In genomic region chr11:85844439-85845051, GRCh38 we compare ENCODE assay signal across 11 cellular contexts. TPM values are rescaled to one million over a fixed set of nuclear protein-coding genes. Genes with fewer than 3 reads are reported as not detected.
A peak's percentile ranks its signal among the peaks of the same experiment; 100 is the strongest.
DNase-seq lines count a peak whose midpoint lies in the region; ATAC-seq and TF ChIP-seq lines count a peak whose summit lies in the region.
"Had no signal": no experiment of that assay in that cellular context is flagged by ENCODE, and none has a peak within 500 bp of the region (broad histone marks: within the 10 kb centered on the region; RNA-seq: fewer than 3 reads in every experiment).

No MANE protein-coding gene starts in this region.

- no peaks in the 10 kb centered on the region for H3K9me3 Mint-ChIP-seq in endothelial cell (ENCODE audit: unreplicated experiment)

- H3K27me3 ChIP-seq in brain microvascular endothelial cell (replicated peaks) = no peaks in the 10 kb centered on the region
- no peaks in the 10 kb centered on the region for H3K27me3 ChIP-seq in osteoblast (ENCODE audit: insufficient read depth, low read length)
- no peaks in the 10 kb centered on the region for H3K27me3 ChIP-seq in esophagus squamous epithelium
- H3K27me3 ChIP-seq in ovary = no peaks in the 10 kb centered on the region
- H3K27me3 ChIP-seq: adrenal gland had no signal

- peak; percentile 21 for DNase-seq in HuH-7 (ENCODE audit: low spot score)
- DNase-seq in brain microvascular endothelial cell = peak; percentile 15
- DNase-seq in osteoblast (ENCODE audit: insufficient read length, low spot score, missing footprints) = peak; percentile 78
- DNase-seq in endothelial cell (ENCODE audit: low spot score) = no peak
- DNase-seq in esophagus squamous epithelium (lab: John Stamatoyannopoulos, UW) = no peak
- DNase-seq in ovary = no peak
- DNase-seq: NCI-H510A treated with DMSO at 0.1 percent for 48 hours had no signal

- no peak overlapping the region for H3K27ac Mint-ChIP-seq in endothelial cell (ENCODE audit: unreplicated experiment)
- H3K27ac Mint-ChIP-seq: nephron had no signal

- no peak for TF ChIP-seq EP300 in ovary (IDR thresholded peaks at IDR 0.05)

- no peak overlapping the region for H3K4me3 Mint-ChIP-seq in endothelial cell (ENCODE audit: unreplicated experiment)
- H3K4me3 Mint-ChIP-seq: nephron had no signal

- H3K27ac ChIP-seq in brain microvascular endothelial cell (no peak overlapping the region), osteoblast (ENCODE audit: low read depth, low read length) (no peak overlapping the region), esophagus squamous epithelium (no peak overlapping the region), ovary (no peak overlapping the region)
- H3K27ac ChIP-seq: adrenal gland had no signal

- H3K4me1 ChIP-seq in osteoblast (ENCODE audit: insufficient read depth, low read length) = peaks cover 17% of the 10 kb centered on the region
- peaks cover 0 to 7% (median 3%) of the 10 kb centered on the region in 3 donors for H3K4me1 ChIP-seq in esophagus squamous epithelium
- no peaks in the 10 kb centered on the region for H3K4me1 ChIP-seq in ovary (ENCODE audit: insufficient read depth)

- in situ Hi-C loops in brain microvascular endothelial cell (cut with HindIII; ENCODE audit: low pct_ligation_motif_present, low sequenced_read_pairs) = no loop called here

- no peak for TF ChIP-seq POLR2A in esophagus squamous epithelium (IDR thresholded peaks at IDR 0.05)
- TF ChIP-seq POLR2A in ovary (IDR thresholded peaks at IDR 0.05) = no peak

- H3K27me3 Mint-ChIP-seq in endothelial cell (ENCODE audit: unreplicated experiment) = peaks cover 2% of the 10 kb centered on the region

- H3K36me3 Mint-ChIP-seq in endothelial cell (ENCODE audit: low read depth, unreplicated experiment) = no peaks in the 10 kb centered on the region

- H3K9me3 ChIP-seq in osteoblast (ENCODE audit: low read depth, low read length) (no peaks in the 10 kb centered on the region), esophagus squamous epithelium (no peaks in the 10 kb centered on the region), ovary (no peaks in the 10 kb centered on the region)
- H3K9me3 ChIP-seq: adrenal gland had no signal

- H3K79me2 ChIP-seq in osteoblast (ENCODE audit: insufficient read depth, low read length) = no peaks in the 10 kb centered on the region

- H3K4me2 ChIP-seq in osteoblast (ENCODE audit: insufficient read depth, low read length) = peak overlapping the region; percentile 24

- WGBS in esophagus squamous epithelium, 2 donors = 33 to 39% methylated on average over 2 of the region's 2 CpGs
- 58 to 64% (median 62%) methylated on average over 2 of the region's 2 CpGs for whole genome bisulfite sequencing in ovary, 3 donors

- intact Hi-C loops in esophagus squamous epithelium (cut with DNase I) = no loop called here
- intact Hi-C loops in ovary (cut with DNase I) = no loop called here

- TF ChIP-seq CTCF in brain microvascular endothelial cell (IDR thresholded peaks at IDR 0.05; ENCODE audit: low read depth, low read length, missing control alignments) (no peak), osteoblast (IDR thresholded peaks at IDR 0.05; ENCODE audit: extremely low read depth, low read depth, low read length) (no peak), endothelial cell (IDR thresholded peaks at IDR 0.05; ENCODE audit: unreplicated experiment) (no peak), esophagus squamous epithelium (IDR thresholded peaks at IDR 0.05) (no peak), ovary (IDR thresholded peaks at IDR 0.05) (no peak)

- H3K36me3 ChIP-seq in brain microvascular endothelial cell (replicated peaks) = no peaks in the 10 kb centered on the region
- H3K36me3 ChIP-seq in osteoblast (ENCODE audit: insufficient read depth, low read length) = no peaks in the 10 kb centered on the region
- no peaks in the 10 kb centered on the region for H3K36me3 ChIP-seq in esophagus squamous epithelium
- no peaks in the 10 kb centered on the region for H3K36me3 ChIP-seq in ovary
- H3K36me3 ChIP-seq: adrenal gland had no signal

- no peaks in the 10 kb centered on the region for H4K20me1 ChIP-seq in osteoblast (ENCODE audit: insufficient read depth, low read length)

- no peaks in the 10 kb centered on the region for H3K4me1 Mint-ChIP-seq in endothelial cell (ENCODE audit: unreplicated experiment)
- H3K4me1 Mint-ChIP-seq: nephron had no signal

- ATAC-seq in GM18508 (IDR thresholded peaks at IDR 0.05; ENCODE audit: insufficient read depth, unreplicated experiment) (peak; percentile 62), GM21825 (IDR thresholded peaks at IDR 0.05; ENCODE audit: unreplicated experiment) (no peak)

- no peak overlapping the region for H2AFZ ChIP-seq in osteoblast (ENCODE audit: low read length)

- H3K4me3 ChIP-seq in brain microvascular endothelial cell (ENCODE audit: low read depth, low read length) = no peak overlapping the region
- no peak overlapping the region for H3K4me3 ChIP-seq in osteoblast (ENCODE audit: insufficient read depth, low read length)
- H3K4me3 ChIP-seq in esophagus squamous epithelium = no peak overlapping the region
- no peak overlapping the region for H3K4me3 ChIP-seq in ovary
- H3K4me3 ChIP-seq: adrenal gland had no signal

RNA-seq across cellular contexts. Expression of gene CCDC83, which starts 10.6 kb away (rescaled TPM):
- total RNA-seq in osteoblast = not detected in 2 replicates
- not detected for total RNA-seq in endothelial cell (ENCODE audit: unreplicated experiment)
- total RNA-seq in esophagus squamous epithelium = not detected
- total RNA-seq in ovary = not detected
- polyA plus RNA-seq in ovary = not detected
- total RNA-seq: adrenal gland had no signal
- polyA plus RNA-seq: adrenal gland had no signal

RNA-seq across cellular contexts. Expression of gene SYTL2, which starts 33.6 kb away (rescaled TPM):
- total RNA-seq in osteoblast = 19.4 and 19.9 TPM in 2 replicates
- 4.0 TPM for total RNA-seq in endothelial cell (ENCODE audit: unreplicated experiment)
- total RNA-seq in esophagus squamous epithelium = 10 to 100 TPM in 1 of 4 donors, 1 to 10 TPM in 3; 8.8 to 16.0 (median 9.2) TPM
- total RNA-seq in ovary = 10 to 100 TPM in 2 of 7 donors, 1 to 10 TPM in 5; 4.2 to 13.7 (median 8.2) TPM
- 10 to 100 TPM in 1 of 2 donors, 1 to 10 TPM in 1; 7.9 to 26.1 TPM for polyA plus RNA-seq in ovary

Comparison
In these comparisons a context has a peak if more than half of its experiments do, and no peak if none do; other contexts are left out.
1. DNase-seq: peak in HuH-7 (single experiment), brain microvascular endothelial cell (single experiment) and osteoblast (single experiment); none in endothelial cell (single experiment), esophagus squamous epithelium (single experiment) and ovary (0 of 5).